In genomic region chr1:45327644-45328515, GRCh38 we compare ENCODE assay signal across 1 cellular context.
A peak's percentile ranks its signal among the peaks of the same experiment; 100 is the strongest.
TF ChIP-seq lines count a peak whose summit lies in the region.

No MANE protein-coding gene starts in this region.

TF ChIP-seq in HepG2, 621 proteins besides CTCF, POLR2A, EP300 and RAD21:
- TF ChIP-seq AGO2 (optimal IDR thresholded peaks at IDR 0.05; ENCODE audit: low read depth, low read length), result peak; percentile 67
- TF ChIP-seq ZNF143 (CRISPR knock-in tag; IDR thresholded peaks at IDR 0.05), result no peak
- TF ChIP-seq RBFOX2 (IDR thresholded peaks at IDR 0.05; ENCODE audit: low read depth, low read length), result 0 out of 2 replicates have a peak, but pooled peaks have one; percentile 16
- no peak for TF ChIP-seq DPF2 (CRISPR knock-in tag; IDR thresholded peaks at IDR 0.05; ENCODE audit: borderline replicate concordance, low read depth)
- no peak for TF ChIP-seq HNRNPH1 (optimal IDR thresholded peaks at IDR 0.05; ENCODE audit: low read depth, low read length)
- peak; percentile 47 for TF ChIP-seq STAG1 (CRISPR knock-in tag; IDR thresholded peaks at IDR 0.05)
- no peak for TF ChIP-seq ZNF264 (CRISPR knock-in tag; IDR thresholded peaks at IDR 0.05)
